ENCODE assay signal across 9 cellular contexts in genomic region chr3:4845882-4846281, GRCh38.
DNase-seq lines count a peak whose midpoint lies in the region; ATAC-seq and TF ChIP-seq lines count a peak whose summit lies in the region.
"Had no signal": no experiment of that assay in that cellular context is flagged by ENCODE, and none has a peak within 500 bp of the region (broad histone marks: within the 10 kb centered on the region; RNA-seq: fewer than 3 reads in every experiment).

No MANE protein-coding gene starts in this region.

- no peaks in the 10 kb centered on the region for H4K20me1 ChIP-seq in hepatocyte (ENCODE audit: insufficient read depth, poor library complexity, severe bottlenecking)

- H3K4me2 ChIP-seq in hepatocyte (no peak overlapping the region), mesendoderm (ENCODE audit: low read length) (no peak overlapping the region)

- H3K79me2 ChIP-seq in hepatocyte, result no peaks in the 10 kb centered on the region
- H3K79me2 ChIP-seq in mesendoderm (ENCODE audit: control insufficient read depth, insufficient read depth, low read length), result no peaks in the 10 kb centered on the region

- H3K4ac ChIP-seq in mesendoderm (ENCODE audit: low read depth, low read length), result no peak overlapping the region

- no peak overlapping the region for H4K5ac ChIP-seq in mesendoderm (ENCODE audit: low read length)

- H3K4me1 Mint-ChIP-seq in activated naive CD8-positive, alpha-beta T cell treated with anti-CD3 and anti-CD28 coated beads, Interleukin-2, amount 50 U/mL, for 24 hours, result peaks cover 100% of the 10 kb centered on the region

- ATAC-seq in GM18498 (IDR thresholded peaks at IDR 0.05; ENCODE audit: unreplicated experiment) (peak; percentile 81), GM19468 (IDR thresholded peaks at IDR 0.05; ENCODE audit: extremely low read depth, unreplicated experiment) (peak; percentile 77), HG03103 (IDR thresholded peaks at IDR 0.05; ENCODE audit: low read depth, unreplicated experiment) (peak; percentile 77)
- ATAC-seq in activated naive CD8-positive, alpha-beta T cell treated with anti-CD3 and anti-CD28 coated beads, Interleukin-2, amount 50 U/mL, for 24 hours, result peak; percentile 69
- ATAC-seq: left cardiac atrium had no signal

- H3K27ac ChIP-seq in hepatocyte (no peak overlapping the region), mesendoderm (ENCODE audit: low read depth, low read length) (no peak overlapping the region)

- no peaks in the 10 kb centered on the region for H3K9me3 ChIP-seq in hepatocyte (ENCODE audit: low read depth)

- H3K79me1 ChIP-seq in mesendoderm (ENCODE audit: low read length), result no peaks in the 10 kb centered on the region

- H3K27me3 ChIP-seq in hepatocyte (no peaks in the 10 kb centered on the region), mesendoderm (ENCODE audit: insufficient read depth, low read length, poor library complexity) (no peaks in the 10 kb centered on the region)

- no peak overlapping the region for H2AFZ ChIP-seq in hepatocyte

- H3K4me1 ChIP-seq in hepatocyte (ENCODE audit: insufficient read depth), result peaks cover 5% of the 10 kb centered on the region
- H3K4me1 ChIP-seq in mesendoderm (ENCODE audit: control insufficient read depth, low read depth, low read length), result peaks cover 3% of the 10 kb centered on the region

- H3K18ac ChIP-seq in mesendoderm (ENCODE audit: low read length), result no peak overlapping the region

- H4K8ac ChIP-seq in mesendoderm (ENCODE audit: low read depth, low read length), result no peak overlapping the region

- H3K27ac Mint-ChIP-seq in activated naive CD8-positive, alpha-beta T cell treated with anti-CD3 and anti-CD28 coated beads, Interleukin-2, amount 50 U/mL, for 24 hours, result peak overlapping the region; percentile 99

- peaks cover 50% of the 10 kb centered on the region for H3K36me3 Mint-ChIP-seq in activated naive CD8-positive, alpha-beta T cell treated with anti-CD3 and anti-CD28 coated beads, Interleukin-2, amount 50 U/mL, for 24 hours (ENCODE audit: low read depth)

- H3K9ac ChIP-seq in mesendoderm (ENCODE audit: low read length), result no peak overlapping the region

- WGBS in hepatocyte (ENCODE audit: low lambda C conversion rate, missing lambda C conversion rate), result 90% methylated on average over 3 of the region's 3 CpGs
- WGBS in mesendoderm (ENCODE audit: extremely low coverage, insufficient coverage, low lambda C conversion rate), result no CpG with 5 or more reads among the region's 3 CpGs

- H2BK15ac ChIP-seq in mesendoderm (replicated peaks; ENCODE audit: low read depth), result no peak overlapping the region

- no peaks in the 10 kb centered on the region for H3K9me2 ChIP-seq in hepatocyte (replicated peaks; ENCODE audit: insufficient read depth)

- H2AK5ac ChIP-seq in mesendoderm (ENCODE audit: low read length), result no peak overlapping the region

- no peak overlapping the region for H2BK5ac ChIP-seq in mesendoderm (ENCODE audit: low read length)

- H3K23ac ChIP-seq in mesendoderm (ENCODE audit: low read length), result no peak overlapping the region

- DNase-seq in activated naive CD8-positive, alpha-beta T cell treated with anti-CD3 and anti-CD28 coated beads, Interleukin-2, amount 50 U/mL, for 24 hours, result no peak
- DNase-seq in NCI-H1694 (lab: John Stamatoyannopoulos, UW) (no peak), hepatocyte (ENCODE audit: low spot score) (no peak), SHP77 treated with DMSO at 0.1 percent for 48 hours (lab: John Stamatoyannopoulos, UW) (no peak), mesendoderm (no peak)
- DNase-seq: left cardiac atrium had no signal

- no peak overlapping the region for H3K56ac ChIP-seq in mesendoderm (ENCODE audit: low read length)

- H2BK120ac ChIP-seq in mesendoderm (ENCODE audit: low read depth, low read length), result no peak overlapping the region

- peak overlapping the region; percentile 22 for H3K4me3 Mint-ChIP-seq in activated naive CD8-positive, alpha-beta T cell treated with anti-CD3 and anti-CD28 coated beads, Interleukin-2, amount 50 U/mL, for 24 hours

- H3K36me3 ChIP-seq in hepatocyte (replicated peaks; ENCODE audit: insufficient read depth, low read depth) (no peaks in the 10 kb centered on the region), mesendoderm (ENCODE audit: control insufficient read depth, insufficient read depth, low read length) (no peaks in the 10 kb centered on the region)

- TF ChIP-seq CTCF in hepatocyte (IDR thresholded peaks at IDR 0.05; ENCODE audit: poor library complexity), result no peak

- H3K27me3 Mint-ChIP-seq in activated naive CD8-positive, alpha-beta T cell treated with anti-CD3 and anti-CD28 coated beads, Interleukin-2, amount 50 U/mL, for 24 hours, result no peaks in the 10 kb centered on the region

- H3K4me3 ChIP-seq in hepatocyte (no peak overlapping the region), mesendoderm (ENCODE audit: low read length) (no peak overlapping the region)

- peaks cover 11% of the 10 kb centered on the region for H3K9me3 Mint-ChIP-seq in activated naive CD8-positive, alpha-beta T cell treated with anti-CD3 and anti-CD28 coated beads, Interleukin-2, amount 50 U/mL, for 24 hours
